Comparison of ENCODE assay signal across 16 cellular contexts in genomic region chr13:113770441-113770840, GRCh38. TPM values are rescaled to one million over a fixed set of nuclear protein-coding genes. Genes with fewer than 3 reads are reported as not detected.
A peak's percentile ranks its signal among the peaks of the same experiment; 100 is the strongest.
DNase-seq lines count a peak whose midpoint lies in the region; ATAC-seq and TF ChIP-seq lines count a peak whose summit lies in the region.
"Had no signal": no experiment of that assay in that cellular context is flagged by ENCODE, and none has a peak within 500 bp of the region (broad histone marks: within the 10 kb centered on the region; RNA-seq: fewer than 3 reads in every experiment).

No MANE protein-coding gene starts in this region.

- H3K4ac ChIP-seq in neuronal stem cell (ENCODE audit: low read length): no peak overlapping the region

- intact Hi-C loops in CD14-positive monocyte (cut with micrococcal nuclease) (no loop called here), spleen (cut with DNase I; ENCODE audit: low total_unique reads) (no loop called here)

- H3K4me2 ChIP-seq in neuronal stem cell (ENCODE audit: insufficient read depth, low read length, poor library complexity, severe bottlenecking): no peak overlapping the region
- H3K4me2 ChIP-seq: A549 had no signal

- peak; percentile 42 for DNase-seq in CD14-positive monocyte (ENCODE audit: low spot score)
- DNase-seq in Peyer's patch: peak in 2 of 3 donors; percentile 27 to 28
- DNase-seq in neuronal stem cell (ENCODE audit: low spot score): no peak
- peak; percentile 46 for DNase-seq in spleen
- no peak for DNase-seq in NK-92 treated with Interleukin-12 subunit alpha and Interleukin-12 subunit beta, amount 100 ng/mL, for 24 hours (lab: John Stamatoyannopoulos, UW)
- DNase-seq: BE2C; Caco-2; CD8-positive, alpha-beta memory T cell; DND-41; GDM1; HCEC 1CT; HFFc6 had no signal

- peaks cover 8 to 29% (median 19%) of the 10 kb centered on the region in 7 donors for H3K9me3 Mint-ChIP-seq in CD14-positive monocyte

- H3K23ac ChIP-seq in neuronal stem cell (ENCODE audit: low read depth, low read length, poor library complexity): no peak overlapping the region

- no peaks in the 10 kb centered on the region for H3K4me1 ChIP-seq in Peyer's patch
- peaks cover 0 to 2% of the 10 kb centered on the region in 2 donors for H3K4me1 ChIP-seq in neuronal stem cell (ENCODE audit: control insufficient read depth in 2 of 2, insufficient read depth in 1 of 2, low read depth in 1 of 2, low read length in 2 of 2)
- H3K4me1 ChIP-seq in spleen: peaks cover 0 to 2% (median 0%) of the 10 kb centered on the region in 6 donors
- H3K4me1 ChIP-seq: BE2C, Caco-2 had no signal

- H3K4me1 Mint-ChIP-seq in CD14-positive monocyte: peaks cover 10% of the 10 kb centered on the region

- no peaks in the 10 kb centered on the region for H3K27me3 ChIP-seq in Peyer's patch
- H3K27me3 ChIP-seq in neuronal stem cell (ENCODE audit: control insufficient read depth in 3 of 3, insufficient read depth in 3 of 3, low read depth in 1 of 3, low read length in 3 of 3): peaks cover 0 to 5% (median 0%) of the 10 kb centered on the region in 3 experiments
- peaks cover 0 to 11% (median 0%) of the 10 kb centered on the region in 7 donors for H3K27me3 ChIP-seq in spleen (replicated peaks in 1 of 7)
- H3K27me3 ChIP-seq: BE2C had no signal

- no peak overlapping the region for H4K91ac ChIP-seq in neuronal stem cell (ENCODE audit: low read depth, low read length, poor library complexity)

- H3K4me3 ChIP-seq in Peyer's patch: no peak overlapping the region
- no peak overlapping the region for H3K4me3 ChIP-seq in neuronal stem cell (ENCODE audit: low read length in 2 of 2)
- H3K4me3 ChIP-seq in spleen: no peak overlapping the region
- H3K4me3 ChIP-seq: A549 had no signal

- H2BK15ac ChIP-seq in neuronal stem cell (ENCODE audit: low read length): no peak overlapping the region

- no peak for TF ChIP-seq POLR2A in Peyer's patch (IDR thresholded peaks at IDR 0.05)
- TF ChIP-seq POLR2A in spleen (IDR thresholded peaks at IDR 0.05): no peak

- no peak overlapping the region for H3K4me3 Mint-ChIP-seq in CD14-positive monocyte
- H3K4me3 Mint-ChIP-seq: CD8-positive, alpha-beta memory T cell; HFFc6 had no signal

- peak overlapping the region; percentile 54 for H4K8ac ChIP-seq in neuronal stem cell (ENCODE audit: low read depth, low read length)

- H3K36me3 ChIP-seq in Peyer's patch (no peaks in the 10 kb centered on the region), neuronal stem cell (replicated peaks in 1 of 2; ENCODE audit: control insufficient read depth in 2 of 2, insufficient read depth in 2 of 2, low read length in 2 of 2) (no peaks in the 10 kb centered on the region), spleen (peaks cover 0 to 26% (median 0%) of the 10 kb centered on the region in 6 donors)
- H3K36me3 ChIP-seq: BE2C had no signal

- no peak overlapping the region for H3K18ac ChIP-seq in neuronal stem cell (ENCODE audit: low read length)

- H3K27ac Mint-ChIP-seq in CD14-positive monocyte: peak overlapping the region in 2 of 7 donors; percentile 4 to 33
- H3K27ac Mint-ChIP-seq: CD8-positive, alpha-beta memory T cell; HFFc6 had no signal

- no CpG with 5 or more reads among the region's 8 CpGs for WGBS in neuronal stem cell (ENCODE audit: extremely low coverage in 2 of 2, insufficient read length in 2 of 2, insufficient replicate concordance in 1 of 2), 2 donors
- 83 to 92% (median 87%) methylated on average over 8 of the region's 8 CpGs for WGBS in spleen, 5 donors

- H3K9me3 ChIP-seq in Peyer's patch: no peaks in the 10 kb centered on the region
- H3K9me3 ChIP-seq in neuronal stem cell (replicated peaks in 1 of 2; ENCODE audit: control insufficient read depth in 2 of 2, insufficient read depth in 1 of 2, low read depth in 1 of 2, low read length in 2 of 2): peaks cover 4 to 8% of the 10 kb centered on the region in 2 donors
- peaks cover 0 to 10% (median 0%) of the 10 kb centered on the region in 8 donors for H3K9me3 ChIP-seq in spleen
- H3K9me3 ChIP-seq: A549, BE2C had no signal

- H3K27ac ChIP-seq in Peyer's patch: no peak overlapping the region
- H3K27ac ChIP-seq in neuronal stem cell (replicated peaks; ENCODE audit: low read length): no peak overlapping the region
- H3K27ac ChIP-seq in spleen: no peak overlapping the region
- H3K27ac ChIP-seq: A549, HL-60 had no signal

- H3K79me1 ChIP-seq in neuronal stem cell (ENCODE audit: low read depth, low read length): peaks cover 5% of the 10 kb centered on the region

- no peak overlapping the region for H2BK120ac ChIP-seq in neuronal stem cell (ENCODE audit: low read depth, low read length)

- peaks cover 0 to 6% of the 10 kb centered on the region in 2 donors for H3K36me3 Mint-ChIP-seq in CD14-positive monocyte
- H3K36me3 Mint-ChIP-seq: CD8-positive, alpha-beta memory T cell had no signal

- peaks cover 9 to 10% (median 10%) of the 10 kb centered on the region in 3 donors for H3K27me3 Mint-ChIP-seq in CD14-positive monocyte (ENCODE audit: low read depth in 3 of 3)

- no peak for ATAC-seq in activated CD4-positive, CD25-positive, alpha-beta regulatory T cell treated with anti-CD3 and anti-CD28 coated beads, Interleukin-2, amount 50 U/mL, for 24 hours
- no peak for ATAC-seq in GM21529 (IDR thresholded peaks at IDR 0.05; ENCODE audit: unreplicated experiment)
- ATAC-seq: A549 had no signal

- H3K14ac ChIP-seq in neuronal stem cell (ENCODE audit: low read length): no peak overlapping the region

- no peak overlapping the region for H2BK12ac ChIP-seq in neuronal stem cell (ENCODE audit: low read length)

- H3K9ac ChIP-seq in neuronal stem cell (ENCODE audit: low read depth, low read length, poor library complexity): no peak overlapping the region

- H2AFZ ChIP-seq in neuronal stem cell (ENCODE audit: low read length): no peak overlapping the region

- no peak overlapping the region for H2BK5ac ChIP-seq in neuronal stem cell (ENCODE audit: low read length)

- TF ChIP-seq CTCF in CD14-positive monocyte (IDR thresholded peaks at IDR 0.05) (no peak), Peyer's patch (IDR thresholded peaks at IDR 0.05) (no peak), spleen (IDR thresholded peaks at IDR 0.05 in 8 of 11, conservative IDR thresholded peaks at IDR 0.05 in 3 of 11) (no peak)

- H2AK5ac ChIP-seq in neuronal stem cell (ENCODE audit: low read depth, low read length): no peak overlapping the region

RNA-seq across cellular contexts. Expression of gene TMEM255B, which starts 11.4 kb away (rescaled TPM):
- polyA plus RNA-seq in CD14-positive monocyte (1 to 10 TPM; 5.9 to 7.5 TPM), spleen (10 to 100 TPM in 2 of 3 donors, 1 to 10 TPM in 1; 6.0 to 13.0 (median 10.3) TPM)
- total RNA-seq in Peyer's patch (10 to 100 TPM in 1 of 4 donors, 1 to 10 TPM in 2, not detected in 1; 1.8 to 17.3 (median 3.5) TPM), spleen (10 to 100 TPM in 6 of 7 donors, 1 to 10 TPM in 1; 5.7 to 26.9 (median 22.2) TPM)
- 2.5 TPM for polyA plus RNA-seq in neuronal stem cell (2013, experiment 1 of 2)
- polyA plus RNA-seq in neuronal stem cell (2013, experiment 2 of 2): 2.2 TPM
- polyA plus RNA-seq: CD8-positive, alpha-beta memory T cell had no signal

Comparison
In these comparisons a context has a peak if more than half of its experiments do, and no peak if none do; other contexts are left out.
1. DNase-seq: peak in CD14-positive monocyte (single experiment), Peyer's patch (2 of 3) and spleen (single experiment); none in neuronal stem cell (single experiment) and NK-92 treated with Interleukin-12 subunit alpha and Interleukin-12 subunit beta, amount 100 ng/mL, for 24 hours (single experiment).